In the genomic region with DNA sequence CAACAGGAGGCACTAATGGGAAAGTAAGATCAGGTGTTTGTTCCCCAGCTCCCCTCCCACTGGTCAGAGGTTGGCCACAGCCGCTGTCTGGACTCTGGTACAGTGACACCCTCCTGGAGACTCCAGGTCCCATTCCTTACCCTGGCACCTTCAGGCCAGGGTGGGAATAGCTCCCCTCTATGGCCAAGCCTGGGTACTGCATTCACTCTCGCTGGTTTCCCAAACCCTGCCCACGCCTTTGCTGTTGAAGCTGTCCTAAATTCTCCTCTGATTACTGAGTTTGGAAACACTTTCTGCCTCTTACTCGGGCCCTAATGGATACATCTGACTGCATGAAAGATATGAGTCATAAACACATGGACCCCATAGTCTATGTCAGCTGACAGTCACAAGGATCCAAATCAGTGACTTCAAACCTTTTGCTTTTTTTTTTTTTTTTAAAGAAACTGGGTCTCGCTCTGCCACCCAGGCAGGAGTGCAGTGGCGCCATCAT, we compare ENCODE assay signal across 2 cellular contexts.
TF ChIP-seq lines count a peak whose summit lies in the region.

No MANE protein-coding gene starts in this region.

TF ChIP-seq in HEK293, 187 proteins besides CTCF, POLR2A, EP300 and RAD21 (continues in another document):
- TF ChIP-seq HIC1 (tag by site-specific recombination; IDR thresholded peaks at IDR 0.05) = 0 out of 2 replicates have a peak, but pooled peaks have one; percentile 21
- no peak for TF ChIP-seq ZXDB (tag by site-specific recombination; IDR thresholded peaks at IDR 0.05)
- no peak for TF ChIP-seq ZNF701 (tag by site-specific recombination; IDR thresholded peaks at IDR 0.05)
- TF ChIP-seq ZFHX2 (tag by site-specific recombination; conservative IDR thresholded peaks at IDR 0.05) = peak; percentile 27; the same call in 1 of the 2 replicates
- 0 out of 2 replicates have a peak, but pooled peaks have one; percentile 43 for TF ChIP-seq IKZF3 (tag by site-specific recombination; IDR thresholded peaks at IDR 0.05)
- TF ChIP-seq ZNF138 (tag by site-specific recombination; IDR thresholded peaks at IDR 0.05; ENCODE audit: borderline replicate concordance) = no peak
- TF ChIP-seq ZBTB17 (tag by site-specific recombination; IDR thresholded peaks at IDR 0.05) = peak; percentile 57; the same call in 1 of the 2 replicates
- 0 out of 2 replicates have a peak, but pooled peaks have one; percentile 33 for TF ChIP-seq KLF8 (tag by site-specific recombination; IDR thresholded peaks at IDR 0.05)
- TF ChIP-seq ZEB2 (tag by site-specific recombination; IDR thresholded peaks at IDR 0.05) = no peak
- TF ChIP-seq ZNF354C (tag by site-specific recombination; IDR thresholded peaks at IDR 0.05; ENCODE audit: borderline replicate concordance, low read depth) = no peak
- no peak for TF ChIP-seq ZNF518A (tag by site-specific recombination; conservative IDR thresholded peaks at IDR 0.05; ENCODE audit: low read depth)
- TF ChIP-seq ZFP69B (tag by site-specific recombination; IDR thresholded peaks at IDR 0.05) = no peak
- no peak for TF ChIP-seq ZNF391 (tag by site-specific recombination; IDR thresholded peaks at IDR 0.05; ENCODE audit: borderline replicate concordance, low read depth)
- TF ChIP-seq, protein P1, sequence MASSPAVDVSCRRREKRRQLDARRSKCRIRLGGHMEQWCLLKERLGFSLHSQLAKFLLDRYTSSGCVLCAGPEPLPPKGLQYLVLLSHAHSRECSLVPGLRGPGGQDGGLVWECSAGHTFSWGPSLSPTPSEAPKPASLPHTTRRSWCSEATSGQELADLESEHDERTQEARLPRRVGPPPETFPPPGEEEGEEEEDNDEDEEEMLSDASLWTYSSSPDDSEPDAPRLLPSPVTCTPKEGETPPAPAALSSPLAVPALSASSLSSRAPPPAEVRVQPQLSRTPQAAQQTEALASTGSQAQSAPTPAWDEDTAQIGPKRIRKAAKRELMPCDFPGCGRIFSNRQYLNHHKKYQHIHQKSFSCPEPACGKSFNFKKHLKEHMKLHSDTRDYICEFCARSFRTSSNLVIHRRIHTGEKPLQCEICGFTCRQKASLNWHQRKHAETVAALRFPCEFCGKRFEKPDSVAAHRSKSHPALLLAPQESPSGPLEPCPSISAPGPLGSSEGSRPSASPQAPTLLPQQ (tag by site-specific recombination; IDR thresholded peaks at IDR 0.05) = peak; percentile 25; the same call in 1 of the 2 replicates
- TF ChIP-seq ZNF600 (tag by site-specific recombination; IDR thresholded peaks at IDR 0.05) = no peak

TF ChIP-seq in GM12878, 131 proteins besides CTCF, POLR2A, EP300 and RAD21:
- no peak for TF ChIP-seq YY1 (IDR thresholded peaks at IDR 0.05; ENCODE audit: low read depth, low read length)
- no peak for TF ChIP-seq CREB1 (IDR thresholded peaks at IDR 0.05; ENCODE audit: low read depth)
- TF ChIP-seq, protein P2, sequence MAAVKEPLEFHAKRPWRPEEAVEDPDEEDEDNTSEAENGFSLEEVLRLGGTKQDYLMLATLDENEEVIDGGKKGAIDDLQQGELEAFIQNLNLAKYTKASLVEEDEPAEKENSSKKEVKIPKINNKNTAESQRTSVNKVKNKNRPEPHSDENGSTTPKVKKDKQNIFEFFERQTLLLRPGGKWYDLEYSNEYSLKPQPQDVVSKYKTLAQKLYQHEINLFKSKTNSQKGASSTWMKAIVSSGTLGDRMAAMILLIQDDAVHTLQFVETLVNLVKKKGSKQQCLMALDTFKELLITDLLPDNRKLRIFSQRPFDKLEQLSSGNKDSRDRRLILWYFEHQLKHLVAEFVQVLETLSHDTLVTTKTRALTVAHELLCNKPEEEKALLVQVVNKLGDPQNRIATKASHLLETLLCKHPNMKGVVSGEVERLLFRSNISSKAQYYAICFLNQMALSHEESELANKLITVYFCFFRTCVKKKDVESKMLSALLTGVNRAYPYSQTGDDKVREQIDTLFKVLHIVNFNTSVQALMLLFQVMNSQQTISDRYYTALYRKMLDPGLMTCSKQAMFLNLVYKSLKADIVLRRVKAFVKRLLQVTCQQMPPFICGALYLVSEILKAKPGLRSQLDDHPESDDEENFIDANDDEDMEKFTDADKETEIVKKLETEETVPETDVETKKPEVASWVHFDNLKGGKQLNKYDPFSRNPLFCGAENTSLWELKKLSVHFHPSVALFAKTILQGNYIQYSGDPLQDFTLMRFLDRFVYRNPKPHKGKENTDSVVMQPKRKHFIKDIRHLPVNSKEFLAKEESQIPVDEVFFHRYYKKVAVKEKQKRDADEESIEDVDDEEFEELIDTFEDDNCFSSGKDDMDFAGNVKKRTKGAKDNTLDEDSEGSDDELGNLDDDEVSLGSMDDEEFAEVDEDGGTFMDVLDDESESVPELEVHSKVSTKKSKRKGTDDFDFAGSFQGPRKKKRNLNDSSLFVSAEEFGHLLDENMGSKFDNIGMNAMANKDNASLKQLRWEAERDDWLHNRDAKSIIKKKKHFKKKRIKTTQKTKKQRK (IDR thresholded peaks at IDR 0.05; ENCODE audit: low read depth, low read length) = no peak
- no peak for TF ChIP-seq TARDBP (IDR thresholded peaks at IDR 0.05; ENCODE audit: borderline replicate concordance)
- TF ChIP-seq SMAD1 (IDR thresholded peaks at IDR 0.05; ENCODE audit: low read depth, partially characterized antibody) = no peak
- TF ChIP-seq RFX5 (IDR thresholded peaks at IDR 0.05; ENCODE audit: low read depth, low read length) = no peak
- no peak for TF ChIP-seq EED (IDR thresholded peaks at IDR 0.05; ENCODE audit: low read depth)
- no peak for TF ChIP-seq SMAD5 (IDR thresholded peaks at IDR 0.05; ENCODE audit: low read depth)
- TF ChIP-seq, protein P3, sequence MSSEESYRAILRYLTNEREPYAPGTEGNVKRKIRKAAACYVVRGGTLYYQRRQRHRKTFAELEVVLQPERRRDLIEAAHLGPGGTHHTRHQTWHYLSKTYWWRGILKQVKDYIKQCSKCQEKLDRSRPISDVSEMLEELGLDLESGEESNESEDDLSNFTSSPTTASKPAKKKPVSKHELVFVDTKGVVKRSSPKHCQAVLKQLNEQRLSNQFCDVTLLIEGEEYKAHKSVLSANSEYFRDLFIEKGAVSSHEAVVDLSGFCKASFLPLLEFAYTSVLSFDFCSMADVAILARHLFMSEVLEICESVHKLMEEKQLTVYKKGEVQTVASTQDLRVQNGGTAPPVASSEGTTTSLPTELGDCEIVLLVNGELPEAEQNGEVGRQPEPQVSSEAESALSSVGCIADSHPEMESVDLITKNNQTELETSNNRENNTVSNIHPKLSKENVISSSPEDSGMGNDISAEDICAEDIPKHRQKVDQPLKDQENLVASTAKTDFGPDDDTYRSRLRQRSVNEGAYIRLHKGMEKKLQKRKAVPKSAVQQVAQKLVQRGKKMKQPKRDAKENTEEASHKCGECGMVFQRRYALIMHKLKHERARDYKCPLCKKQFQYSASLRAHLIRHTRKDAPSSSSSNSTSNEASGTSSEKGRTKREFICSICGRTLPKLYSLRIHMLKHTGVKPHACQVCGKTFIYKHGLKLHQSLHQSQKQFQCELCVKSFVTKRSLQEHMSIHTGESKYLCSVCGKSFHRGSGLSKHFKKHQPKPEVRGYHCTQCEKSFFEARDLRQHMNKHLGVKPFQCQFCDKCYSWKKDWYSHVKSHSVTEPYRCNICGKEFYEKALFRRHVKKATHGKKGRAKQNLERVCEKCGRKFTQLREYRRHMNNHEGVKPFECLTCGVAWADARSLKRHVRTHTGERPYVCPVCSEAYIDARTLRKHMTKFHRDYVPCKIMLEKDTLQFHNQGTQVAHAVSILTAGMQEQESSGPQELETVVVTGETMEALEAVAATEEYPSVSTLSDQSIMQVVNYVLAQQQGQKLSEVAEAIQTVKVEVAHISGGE (CRISPR knock-in tag; IDR thresholded peaks at IDR 0.05) = no peak
- TF ChIP-seq TCF12 (IDR thresholded peaks at IDR 0.05; ENCODE audit: low read depth, low read length) = no peak
- TF ChIP-seq NBN (IDR thresholded peaks at IDR 0.05) = no peak
- TF ChIP-seq CREM (IDR thresholded peaks at IDR 0.05; ENCODE audit: low read depth) = no peak
- no peak for TF ChIP-seq SMARCA5 (IDR thresholded peaks at IDR 0.05)
- TF ChIP-seq TAF1 (IDR thresholded peaks at IDR 0.05; ENCODE audit: borderline replicate concordance, low read depth, low read length) = no peak
- no peak for TF ChIP-seq ZSCAN29 (IDR thresholded peaks at IDR 0.05)
- TF ChIP-seq POU2F2 (IDR thresholded peaks at IDR 0.05; ENCODE audit: borderline replicate concordance, low read depth, low read length) = no peak
